ENCODE assay signal across 35 cellular contexts in the genomic region with DNA sequence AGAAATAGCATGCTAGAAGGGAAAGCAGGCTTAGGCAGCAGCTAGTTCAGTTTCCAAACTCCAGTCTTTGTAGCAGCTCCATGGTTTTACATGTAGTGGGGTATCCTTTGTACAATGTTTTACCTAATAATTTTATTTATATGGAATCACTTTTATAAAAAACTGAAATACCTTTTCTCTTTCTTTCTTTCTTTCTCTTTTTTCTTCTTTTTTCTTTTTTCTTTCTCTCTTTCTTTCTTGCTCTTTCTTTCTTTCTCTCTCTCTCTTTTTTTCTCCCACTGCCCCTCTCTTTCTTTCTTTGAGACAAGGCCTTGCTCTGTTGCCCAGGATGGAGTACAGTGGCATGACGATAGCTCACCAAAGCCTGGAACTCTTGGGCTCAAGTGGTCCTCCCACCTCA.
"Had no signal": no experiment of that assay in that cellular context is flagged by ENCODE, and none has a peak within 500 bp of the region (broad histone marks: within the 10 kb centered on the region; RNA-seq: fewer than 3 reads in every experiment).

No MANE protein-coding gene starts in this region.

- H3K9me3 Mint-ChIP-seq: activated B cell treated with CpG ODN at 0.5 μM for 24 hours; activated CD4-positive, alpha-beta memory T cell treated with anti-CD3 and anti-CD28 coated beads for 36 hours; activated CD4-positive, alpha-beta T cell treated with anti-CD3 and anti-CD28 coated beads, Interleukin-2, amount 10 ng/mL, durations not matched to agents 24 days and 14 days; activated CD8-positive, alpha-beta T cell treated with anti-CD3 and anti-CD28 coated beads for 36 hours; activated naive CD4-positive, alpha-beta T cell treated with anti-CD3 and anti-CD28 coated beads for 36 hours; activated naive CD8-positive, alpha-beta T cell treated with anti-CD3 and anti-CD28 coated beads for 36 hours; activated T-cell treated with anti-CD3 and anti-CD28 coated beads, Interleukin-2, amount 50 U/mL, for 24 hours; activated T-helper 1 cell treated with anti-CD3 and anti-CD28 coated beads, Interleukin-12 subunit alpha, Interleukin-12 subunit beta, Interleukin-2, Interleukin-4 antibody, amounts not matched to agents 30 ng/mL and 10 ng/mL and 1 ng/mL, durations not matched to agents 14 hours and 24 hours and 36 hours; activated T-helper 17 cell treated with anti-CD3 and anti-CD28 coated beads, Interleukin-2, amount 50 U/mL, for 72 hours; T-helper 1 cell treated with Interleukin-12 subunit alpha and Interleukin-12 subunit beta and Interleukin-4 antibody, amounts not matched to agents 30 μg/mL and 1 μg/mL, for 36 hours; T-helper 2 cell treated with Interferon-gamma antibody and Interleukin-4, amounts not matched to agents 5 μg/mL and 100 μg/mL, for 36 hours had no signal

- H3K4me1 ChIP-seq: adrenal gland, body of pancreas, breast epithelium had no signal

- H3K36me3 Mint-ChIP-seq: activated CD4-positive, alpha-beta memory T cell treated with anti-CD3 and anti-CD28 coated beads for 36 hours; activated naive CD4-positive, alpha-beta T cell treated with anti-CD3 and anti-CD28 coated beads, Interleukin-2, amount 50 U/mL, for 72 hours; activated naive CD8-positive, alpha-beta T cell treated with anti-CD3 and anti-CD28 coated beads for 36 hours had no signal

- FAIRE-seq: astrocyte had no signal

- H3K4me3 ChIP-seq: adrenal gland, body of pancreas, breast epithelium had no signal

- ATAC-seq: activated CD8-positive, alpha-beta T cell treated with anti-CD3 and anti-CD28 coated beads for 36 hours; activated naive CD4-positive, alpha-beta T cell treated with anti-CD3 and anti-CD28 coated beads, Interleukin-2, amount 50 U/mL, for 72 hours; activated T-helper 17 cell treated with anti-CD3 and anti-CD28 coated beads, Interleukin-2, amount 50 U/mL, for 72 hours; body of pancreas had no signal

- H3K9me3 ChIP-seq: adrenal gland, body of pancreas, breast epithelium had no signal

- H3K4me1 Mint-ChIP-seq: activated B cell treated with CpG ODN at 0.5 μM for 24 hours; activated T-helper 17 cell treated with anti-CD3 and anti-CD28 coated beads, Interleukin-2, amount 50 U/mL, for 72 hours had no signal

- H3K27me3 ChIP-seq: adrenal gland, body of pancreas, brain microvascular endothelial cell, breast epithelium had no signal

- DNase-seq: activated B cell treated with CpG ODN at 0.5 μM for 24 hours; activated CD4-positive, alpha-beta memory T cell treated with anti-CD3 and anti-CD28 coated beads for 36 hours; activated CD4-positive, alpha-beta T cell treated with anti-CD3 and anti-CD28 coated beads for 4 hours; activated CD4-positive, alpha-beta T cell treated with anti-CD3 and anti-CD28 coated beads, Interleukin-2, amount 10 ng/mL, durations not matched to agents 24 days and 14 days; activated CD4-positive, alpha-beta T cell treated with anti-CD3 and anti-CD28 coated beads, Interleukin-2, amount 50 U/mL, for 1 hour; activated CD4-positive, alpha-beta T cell treated with anti-CD3 and anti-CD28 coated beads, Interleukin-2, amount 50 U/mL, for 4 hours; activated CD4-positive, CD25-positive, alpha-beta regulatory T cell treated with anti-CD3 and anti-CD28 coated beads, Interleukin-2, amount 50 U/mL, for 72 hours; activated CD8-positive, alpha-beta memory T cell treated with anti-CD3 and anti-CD28 coated beads, Interleukin-2, amount 50 U/mL, for 4 hours; activated CD8-positive, alpha-beta T cell treated with anti-CD3 and anti-CD28 coated beads for 36 hours; activated effector memory CD4-positive, alpha-beta T cell treated with anti-CD3 and anti-CD28 coated beads, Interleukin-2, amount 50 U/mL, for 16 hours; activated gamma-delta T cell treated with Interleukin-2 at 50 U/mL for 16 hours; activated naive CD4-positive, alpha-beta T cell; activated naive CD4-positive, alpha-beta T cell treated with anti-CD3 and anti-CD28 coated beads for 36 hours; activated naive CD4-positive, alpha-beta T cell treated with anti-CD3 and anti-CD28 coated beads, Interleukin-2, amount 50 U/mL, for 16 hours; activated naive CD8-positive, alpha-beta T cell treated with anti-CD3 and anti-CD28 coated beads for 36 hours; activated T-cell treated with anti-CD3 and anti-CD28 coated beads for 4 hours; activated T-cell treated with anti-CD3 and anti-CD28 coated beads, Interleukin-2, amount 50 U/mL, for 24 hours; activated T-cell treated with anti-CD3 and anti-CD28 coated beads, Interleukin-2, amount 50 U/mL, for 48 hours; adrenal gland; amniotic stem cell; aorta; body of pancreas; brain microvascular endothelial cell; central memory CD4-positive, alpha-beta T cell; T-helper 1 cell; T-helper 2 cell; T-helper 9 cell had no signal

- H3K27me3 Mint-ChIP-seq: activated B cell treated with CpG ODN at 0.5 μM for 24 hours; activated CD4-positive, alpha-beta memory T cell treated with anti-CD3 and anti-CD28 coated beads for 36 hours; activated CD4-positive, alpha-beta T cell treated with anti-CD3 and anti-CD28 coated beads, Interleukin-2, amount 10 ng/mL, durations not matched to agents 24 days and 14 days; activated CD8-positive, alpha-beta T cell treated with anti-CD3 and anti-CD28 coated beads for 36 hours; activated naive CD8-positive, alpha-beta T cell treated with anti-CD3 and anti-CD28 coated beads for 36 hours; activated T-cell treated with anti-CD3 and anti-CD28 coated beads, Interleukin-2, amount 50 U/mL, for 24 hours; activated T-helper 17 cell treated with anti-CD3 and anti-CD28 coated beads, Interleukin-2, amount 50 U/mL, for 72 hours had no signal

- H3K4me3 Mint-ChIP-seq: activated B cell treated with CpG ODN at 0.5 μM for 24 hours; activated CD4-positive, alpha-beta memory T cell treated with anti-CD3 and anti-CD28 coated beads for 36 hours; activated CD4-positive, alpha-beta T cell treated with anti-CD3 and anti-CD28 coated beads, Interleukin-2, amount 10 ng/mL, durations not matched to agents 24 days and 14 days; activated CD8-positive, alpha-beta T cell treated with anti-CD3 and anti-CD28 coated beads for 36 hours; activated naive CD4-positive, alpha-beta T cell treated with anti-CD3 and anti-CD28 coated beads for 36 hours; activated naive CD8-positive, alpha-beta T cell treated with anti-CD3 and anti-CD28 coated beads for 36 hours; activated T-cell treated with anti-CD3 and anti-CD28 coated beads, Interleukin-2, amount 50 U/mL, for 24 hours; activated T-helper 1 cell treated with anti-CD3 and anti-CD28 coated beads, Interleukin-12 subunit alpha, Interleukin-12 subunit beta, Interleukin-2, Interleukin-4 antibody, amounts not matched to agents 30 ng/mL and 10 ng/mL and 1 ng/mL, durations not matched to agents 14 hours and 24 hours and 36 hours; activated T-helper 17 cell treated with anti-CD3 and anti-CD28 coated beads, Interleukin-2, amount 50 U/mL, for 72 hours; T-helper 1 cell treated with Interleukin-12 subunit alpha and Interleukin-12 subunit beta and Interleukin-4 antibody, amounts not matched to agents 30 μg/mL and 1 μg/mL, for 36 hours; T-helper 2 cell treated with Interferon-gamma antibody and Interleukin-4, amounts not matched to agents 5 μg/mL and 100 μg/mL, for 36 hours had no signal

- H3K27ac Mint-ChIP-seq: activated B cell treated with CpG ODN at 0.5 μM for 24 hours; activated CD4-positive, alpha-beta memory T cell treated with anti-CD3 and anti-CD28 coated beads for 36 hours; activated CD4-positive, alpha-beta T cell treated with anti-CD3 and anti-CD28 coated beads, Interleukin-2, amount 10 ng/mL, durations not matched to agents 24 days and 14 days; activated CD8-positive, alpha-beta T cell treated with anti-CD3 and anti-CD28 coated beads for 36 hours; activated naive CD4-positive, alpha-beta T cell treated with anti-CD3 and anti-CD28 coated beads for 36 hours; activated naive CD4-positive, alpha-beta T cell treated with anti-CD3 and anti-CD28 coated beads, Interleukin-2, amount 50 U/mL, for 72 hours; activated naive CD8-positive, alpha-beta T cell treated with anti-CD3 and anti-CD28 coated beads for 36 hours; activated T-cell treated with anti-CD3 and anti-CD28 coated beads, Interleukin-2, amount 50 U/mL, for 24 hours; activated T-helper 1 cell treated with anti-CD3 and anti-CD28 coated beads, Interleukin-12 subunit alpha, Interleukin-12 subunit beta, Interleukin-2, Interleukin-4 antibody, amounts not matched to agents 30 ng/mL and 10 ng/mL and 1 ng/mL, durations not matched to agents 14 hours and 24 hours and 36 hours; activated T-helper 17 cell treated with anti-CD3 and anti-CD28 coated beads, Interleukin-2, amount 50 U/mL, for 72 hours; T-helper 1 cell treated with Interleukin-12 subunit alpha and Interleukin-12 subunit beta and Interleukin-4 antibody, amounts not matched to agents 30 μg/mL and 1 μg/mL, for 36 hours; T-helper 2 cell treated with Interferon-gamma antibody and Interleukin-4, amounts not matched to agents 5 μg/mL and 100 μg/mL, for 36 hours had no signal

- H3K27ac ChIP-seq: adrenal gland, body of pancreas, brain microvascular endothelial cell, breast epithelium, VCaP had no signal

- H3K36me3 ChIP-seq: adrenal gland, brain microvascular endothelial cell, breast epithelium had no signal
